8 cellular contexts compared by ENCODE assay signal in genomic region chr6:154302111-154302752, GRCh38. TPM values are rescaled to one million over a fixed set of nuclear protein-coding genes. Genes with fewer than 3 reads are reported as not detected.
A peak's percentile ranks its signal among the peaks of the same experiment; 100 is the strongest.
DNase-seq lines count a peak whose midpoint lies in the region; ATAC-seq, FAIRE-seq and TF ChIP-seq lines count a peak whose summit lies in the region.

No MANE protein-coding gene starts in this region.

- DNase-seq in A172 (ENCODE audit: low spot score) (peak; percentile 87), GM18507 (ENCODE audit: extremely low spot score, insufficient read length, low read depth) (peak; percentile 51), NOMO-1 (lab: John Stamatoyannopoulos, UW; ENCODE audit: unreplicated experiment in 2 of 2) (peak; percentile 81 to 99), choroid plexus epithelial cell (ENCODE audit: low read depth) (peak; percentile 83), stromal cell of bone marrow (ENCODE audit: low read depth) (peak; percentile 57), mesenteric fat pad (ENCODE audit: low spot score) (no peak), occipital lobe (lab: John Stamatoyannopoulos, UW) (no peak)

- TF ChIP-seq CTCF in choroid plexus epithelial cell (conservative IDR thresholded peaks at IDR 0.05; ENCODE audit: low read depth, low read length): no peak

- FAIRE-seq in GM18507 (lab: Jason Lieb, UNC): peak; percentile 98

- ATAC-seq in HG02798 (IDR thresholded peaks at IDR 0.05; ENCODE audit: poor library complexity, unreplicated experiment): peak; percentile 94

- no peak overlapping the region for H3K4me3 ChIP-seq in choroid plexus epithelial cell (ENCODE audit: low read depth, low read length)

RNA-seq across cellular contexts. Expression of gene IPCEF1, which starts 54.4 kb away (rescaled TPM):
- 0.17 and 0.47 TPM in 2 replicates for total RNA-seq in A172 (2014; rRNA removed; shearing (Covaris generic))
- total RNA-seq in mesenteric fat pad: 1.5 TPM
- 29.5 TPM for total RNA-seq in occipital lobe

Comparison
In these comparisons a context has a peak if more than half of its experiments do, and no peak if none do; other contexts are left out.
1. DNase-seq: peak in A172 (single experiment), GM18507 (single experiment), NOMO-1 (2 of 2), choroid plexus epithelial cell (single experiment) and stromal cell of bone marrow (single experiment); none in mesenteric fat pad (single experiment) and occipital lobe (single experiment).
2. RNA of gene IPCEF1, which starts 54.4 kb away (total RNA-seq): 29.5 TPM in occipital lobe (single experiment); 1.5 TPM in mesenteric fat pad (single experiment) and 0.17 to 0.47 TPM in A172; every median in the first group is over 10 times any median in the second.